ENCODE assay signal across 8 cellular contexts in the genomic region with DNA sequence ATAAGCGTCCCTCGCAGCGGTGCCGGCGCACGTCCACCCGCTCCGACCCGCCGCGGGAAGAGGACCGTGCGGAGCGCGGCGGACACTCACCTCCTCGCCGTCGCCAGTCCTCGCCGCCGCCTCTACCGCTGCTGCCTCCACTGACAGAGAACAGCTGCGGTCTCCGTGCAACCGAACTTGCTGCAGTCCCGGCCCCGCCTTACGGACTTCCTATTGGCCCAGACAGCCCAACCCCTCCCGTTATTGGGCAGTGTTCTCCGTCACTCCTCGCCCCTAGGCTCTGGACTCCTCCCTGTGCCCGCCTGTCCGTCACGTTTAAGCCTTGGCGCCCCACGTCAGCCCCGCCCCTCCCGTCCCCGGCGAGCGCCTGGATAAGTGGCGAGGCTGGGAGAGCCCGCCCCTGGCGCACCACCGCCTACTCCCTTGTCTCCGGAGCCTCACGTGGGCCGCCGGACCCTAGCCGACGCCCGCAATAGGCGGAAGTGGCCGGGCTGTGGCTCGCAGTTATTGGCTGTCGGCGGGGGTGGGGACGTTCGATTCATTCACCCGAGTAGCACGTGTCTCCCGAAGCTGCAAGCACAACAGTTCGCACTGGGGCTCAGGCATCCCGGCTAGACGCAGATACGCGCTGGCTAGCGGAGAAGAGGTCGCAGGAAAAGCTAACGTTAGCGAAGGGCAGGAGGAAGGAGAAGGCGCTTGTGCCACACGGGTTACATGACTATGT. TPM values are rescaled to one million over a fixed set of nuclear protein-coding genes. Genes with fewer than 3 reads are reported as not detected.
DNase-seq lines count a peak whose midpoint lies in the region; ATAC-seq and TF ChIP-seq lines count a peak whose summit lies in the region.

A gene with protein sequence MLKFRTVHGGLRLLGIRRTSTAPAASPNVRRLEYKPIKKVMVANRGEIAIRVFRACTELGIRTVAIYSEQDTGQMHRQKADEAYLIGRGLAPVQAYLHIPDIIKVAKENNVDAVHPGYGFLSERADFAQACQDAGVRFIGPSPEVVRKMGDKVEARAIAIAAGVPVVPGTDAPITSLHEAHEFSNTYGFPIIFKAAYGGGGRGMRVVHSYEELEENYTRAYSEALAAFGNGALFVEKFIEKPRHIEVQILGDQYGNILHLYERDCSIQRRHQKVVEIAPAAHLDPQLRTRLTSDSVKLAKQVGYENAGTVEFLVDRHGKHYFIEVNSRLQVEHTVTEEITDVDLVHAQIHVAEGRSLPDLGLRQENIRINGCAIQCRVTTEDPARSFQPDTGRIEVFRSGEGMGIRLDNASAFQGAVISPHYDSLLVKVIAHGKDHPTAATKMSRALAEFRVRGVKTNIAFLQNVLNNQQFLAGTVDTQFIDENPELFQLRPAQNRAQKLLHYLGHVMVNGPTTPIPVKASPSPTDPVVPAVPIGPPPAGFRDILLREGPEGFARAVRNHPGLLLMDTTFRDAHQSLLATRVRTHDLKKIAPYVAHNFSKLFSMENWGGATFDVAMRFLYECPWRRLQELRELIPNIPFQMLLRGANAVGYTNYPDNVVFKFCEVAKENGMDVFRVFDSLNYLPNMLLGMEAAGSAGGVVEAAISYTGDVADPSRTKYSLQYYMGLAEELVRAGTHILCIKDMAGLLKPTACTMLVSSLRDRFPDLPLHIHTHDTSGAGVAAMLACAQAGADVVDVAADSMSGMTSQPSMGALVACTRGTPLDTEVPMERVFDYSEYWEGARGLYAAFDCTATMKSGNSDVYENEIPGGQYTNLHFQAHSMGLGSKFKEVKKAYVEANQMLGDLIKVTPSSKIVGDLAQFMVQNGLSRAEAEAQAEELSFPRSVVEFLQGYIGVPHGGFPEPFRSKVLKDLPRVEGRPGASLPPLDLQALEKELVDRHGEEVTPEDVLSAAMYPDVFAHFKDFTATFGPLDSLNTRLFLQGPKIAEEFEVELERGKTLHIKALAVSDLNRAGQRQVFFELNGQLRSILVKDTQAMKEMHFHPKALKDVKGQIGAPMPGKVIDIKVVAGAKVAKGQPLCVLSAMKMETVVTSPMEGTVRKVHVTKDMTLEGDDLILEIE (minus strand): TSS at position 152 of the 724 bp plus-strand sequence. CDS start 86,224 bp downstream, outside the sequence.

- H3K4me1 ChIP-seq in HUES6 (ENCODE audit: control insufficient read depth, insufficient read depth, low read length), result peaks cover 21% of the 10 kb centered on the region
- peaks cover 21% of the 10 kb centered on the region for H3K4me1 ChIP-seq in mononuclear cell (ENCODE audit: insufficient read depth, low read length)

- peak within 1 kb of the TSS; percentile 75 for H3K9ac ChIP-seq in HUES6 (ENCODE audit: low read length)

- peak; percentile 94 for ATAC-seq in GM21423 (IDR thresholded peaks at IDR 0.05; ENCODE audit: unreplicated experiment)

- H3K9me3 ChIP-seq in HUES6 (ENCODE audit: control insufficient read depth, insufficient read depth, low read depth, low read length), result no peaks in the 10 kb centered on the region
- no peaks in the 10 kb centered on the region for H3K9me3 ChIP-seq in mononuclear cell (ENCODE audit: low read depth, low read length)

- DNase-seq in COLO829 (ENCODE audit: low spot score) (peak; percentile 99), OCI-M1 (lab: John Stamatoyannopoulos, UW) (peak; percentile 99), epithelial cell of esophagus (ENCODE audit: low read depth) (peak; percentile 100)
- peak; percentile 94 for DNase-seq in activated T-cell treated with anti-CD3 and anti-CD28 coated beads, Interleukin-2, amount 50 U/mL, for 1 hour
- peak; percentile 96 to 98 for DNase-seq in stimulated activated CD8-positive, alpha-beta memory T cell treated with anti-CD3 and anti-CD28 coated beads, Interleukin-2, amount 100 ng/mL, for 48 hours (ENCODE audit: low read depth in 2 of 2)

- no peak for TF ChIP-seq CTCF in epithelial cell of esophagus (IDR thresholded peaks at IDR 0.05; ENCODE audit: insufficient read depth, low read depth, low read length, missing control alignments)

- no peak within 1 kb of the TSS; the same call in 1 of the 2 replicates for H3K27ac ChIP-seq in HUES6 (ENCODE audit: low read depth, low read length)

- peaks cover 6% of the 10 kb centered on the region; the same call in 1 of the 2 replicates for H3K27me3 ChIP-seq in HUES6 (ENCODE audit: control insufficient read depth, insufficient read depth, low read length)
- peaks cover 2% of the 10 kb centered on the region for H3K27me3 ChIP-seq in mononuclear cell (ENCODE audit: insufficient read depth, low read length)

- H3K36me3 ChIP-seq in HUES6 (ENCODE audit: control insufficient read depth, insufficient read depth, low read length), result no peaks in the 10 kb centered on the region

- H3K4me3 ChIP-seq in HUES6 (ENCODE audit: low read depth, low read length) (peak within 1 kb of the TSS; percentile 88), epithelial cell of esophagus (ENCODE audit: low read length) (peak within 1 kb of the TSS; percentile 57), mononuclear cell (ENCODE audit: low read length) (peak within 1 kb of the TSS; percentile 44)

RNA-seq across cellular contexts. Expression of the gene that starts here (rescaled TPM):
- 1.8 TPM for total RNA-seq in mononuclear cell
